ENCODE assay signal across 25 cellular contexts in the genomic region with DNA sequence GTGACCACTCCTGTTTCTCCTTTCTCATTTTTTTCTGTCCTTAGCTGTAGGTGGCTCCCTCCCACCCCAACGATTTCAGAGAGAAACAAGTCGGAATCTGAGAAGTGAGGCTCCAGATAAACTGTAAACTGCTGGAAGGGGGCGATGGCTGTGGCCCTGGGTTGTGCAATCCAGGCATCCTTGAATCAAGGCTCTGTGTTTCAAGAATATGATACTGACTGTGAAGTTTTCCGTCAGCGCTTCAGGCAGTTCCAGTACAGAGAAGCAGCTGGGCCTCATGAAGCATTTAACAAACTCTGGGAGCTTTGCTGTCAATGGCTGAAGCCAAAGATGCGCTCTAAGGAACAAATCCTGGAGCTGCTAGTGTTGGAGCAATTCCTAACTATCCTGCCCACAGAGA. TPM values are rescaled to one million over a fixed set of nuclear protein-coding genes. Genes with fewer than 3 reads are reported as not detected.
"Had no signal": no experiment of that assay in that cellular context is flagged by ENCODE, and none has a peak within 500 bp of the region (broad histone marks: within the 10 kb centered on the region; RNA-seq: fewer than 3 reads in every experiment).

No MANE protein-coding gene starts in this region.

- ATAC-seq: activated CD4-positive, alpha-beta T cell treated with anti-CD3 and anti-CD28 coated beads for 36 hours; gastrocnemius medialis; left colon; WTC11 had no signal

- H3K4me1 ChIP-seq: colonic mucosa had no signal

- H3K9me3 ChIP-seq: colonic mucosa, gastrocnemius medialis, tibial artery had no signal

- H3K9me3 Mint-ChIP-seq: activated naive CD8-positive, alpha-beta T cell treated with anti-CD3 and anti-CD28 coated beads for 36 hours; WTC11 had no signal

- H3K27ac ChIP-seq: colonic mucosa, gastrocnemius medialis, tibial artery had no signal

- H3K27me3 Mint-ChIP-seq: activated CD4-positive, alpha-beta T cell treated with anti-CD3 and anti-CD28 coated beads for 36 hours; activated naive CD8-positive, alpha-beta T cell treated with anti-CD3 and anti-CD28 coated beads for 36 hours had no signal

- H3K4me3 Mint-ChIP-seq: activated CD4-positive, alpha-beta T cell treated with anti-CD3 and anti-CD28 coated beads for 36 hours; activated naive CD8-positive, alpha-beta T cell treated with anti-CD3 and anti-CD28 coated beads for 36 hours; WTC11 had no signal

- H3K27me3 ChIP-seq: colonic mucosa, gastrocnemius medialis, tibial artery had no signal

- H3K36me3 ChIP-seq: colonic mucosa had no signal

- FAIRE-seq: TTC549 had no signal

- H3K27ac Mint-ChIP-seq: activated CD4-positive, alpha-beta T cell treated with anti-CD3 and anti-CD28 coated beads for 36 hours; activated naive CD8-positive, alpha-beta T cell treated with anti-CD3 and anti-CD28 coated beads for 36 hours; brain; nephron; WTC11 had no signal

- H3K4me3 ChIP-seq: colonic mucosa, gastrocnemius medialis, tibial artery had no signal

- DNase-seq: activated CD4-positive, alpha-beta T cell treated with anti-CD3 and anti-CD28 coated beads for 36 hours; activated CD4-positive, alpha-beta T cell treated with anti-CD3 and anti-CD28 coated beads, Interleukin-2, amount 50 U/mL, for 48 hours; activated naive CD8-positive, alpha-beta T cell treated with anti-CD3 and anti-CD28 coated beads for 36 hours; central memory CD4-positive, alpha-beta T cell; colonic mucosa; gastrocnemius medialis; head of caudate nucleus; left colon; midbrain; nucleus accumbens; posterior cingulate gyrus; stimulated activated CD4-positive, alpha-beta T cell treated with anti-CD3 and anti-CD28 coated beads, Interleukin-2, amount 100 ng/mL, for 24 hours; stimulated activated naive CD4-positive, alpha-beta T cell treated with Interleukin-2 at 50 U/mL for 16 hours; substantia nigra; T-helper 2 cell; tibial artery had no signal

RNA-seq across cellular contexts. Expression of a gene that starts 37.7 kb away (rescaled TPM):
- total RNA-seq: activated CD4-positive, alpha-beta T cell treated with anti-CD3 and anti-CD28 coated beads for 36 hours; activated naive CD8-positive, alpha-beta T cell treated with anti-CD3 and anti-CD28 coated beads for 36 hours; colonic mucosa; epithelial cell of proximal tubule; gastrocnemius medialis; left colon; lung microvascular endothelial cell; renal cortical epithelial cell; skeletal muscle tissue; urinary bladder; WTC11 had no signal
- polyA plus RNA-seq: urinary bladder had no signal
